1 cellular context compared by ENCODE assay signal in the genomic region with DNA sequence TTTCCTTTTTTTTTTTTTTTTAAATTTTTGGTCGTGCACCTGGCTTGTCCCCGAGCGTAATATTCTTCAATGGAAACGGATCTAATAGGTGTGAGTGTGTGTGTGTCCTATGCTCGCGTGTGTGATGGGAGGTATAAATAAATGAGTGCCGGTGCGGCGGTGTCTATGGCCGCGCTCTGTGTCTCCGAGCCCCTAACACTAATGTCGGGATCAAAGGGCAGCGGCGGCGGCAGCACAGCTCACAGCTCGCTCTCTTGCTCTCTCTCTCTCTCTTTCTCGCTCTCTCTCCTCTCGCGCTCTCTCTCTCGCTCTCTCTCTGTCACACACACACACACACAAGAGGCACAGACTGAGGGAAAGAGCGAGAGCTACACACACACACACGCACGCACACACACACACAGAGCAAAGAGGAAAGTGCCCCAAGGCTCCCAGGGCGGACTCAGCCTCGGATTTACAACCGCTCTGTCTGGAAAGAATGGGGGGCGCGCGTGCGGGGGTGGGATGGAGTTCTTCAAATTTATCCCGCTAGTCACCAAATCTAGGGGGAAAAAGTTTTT.
TF ChIP-seq lines count a peak whose summit lies in the region.

A gene with protein sequence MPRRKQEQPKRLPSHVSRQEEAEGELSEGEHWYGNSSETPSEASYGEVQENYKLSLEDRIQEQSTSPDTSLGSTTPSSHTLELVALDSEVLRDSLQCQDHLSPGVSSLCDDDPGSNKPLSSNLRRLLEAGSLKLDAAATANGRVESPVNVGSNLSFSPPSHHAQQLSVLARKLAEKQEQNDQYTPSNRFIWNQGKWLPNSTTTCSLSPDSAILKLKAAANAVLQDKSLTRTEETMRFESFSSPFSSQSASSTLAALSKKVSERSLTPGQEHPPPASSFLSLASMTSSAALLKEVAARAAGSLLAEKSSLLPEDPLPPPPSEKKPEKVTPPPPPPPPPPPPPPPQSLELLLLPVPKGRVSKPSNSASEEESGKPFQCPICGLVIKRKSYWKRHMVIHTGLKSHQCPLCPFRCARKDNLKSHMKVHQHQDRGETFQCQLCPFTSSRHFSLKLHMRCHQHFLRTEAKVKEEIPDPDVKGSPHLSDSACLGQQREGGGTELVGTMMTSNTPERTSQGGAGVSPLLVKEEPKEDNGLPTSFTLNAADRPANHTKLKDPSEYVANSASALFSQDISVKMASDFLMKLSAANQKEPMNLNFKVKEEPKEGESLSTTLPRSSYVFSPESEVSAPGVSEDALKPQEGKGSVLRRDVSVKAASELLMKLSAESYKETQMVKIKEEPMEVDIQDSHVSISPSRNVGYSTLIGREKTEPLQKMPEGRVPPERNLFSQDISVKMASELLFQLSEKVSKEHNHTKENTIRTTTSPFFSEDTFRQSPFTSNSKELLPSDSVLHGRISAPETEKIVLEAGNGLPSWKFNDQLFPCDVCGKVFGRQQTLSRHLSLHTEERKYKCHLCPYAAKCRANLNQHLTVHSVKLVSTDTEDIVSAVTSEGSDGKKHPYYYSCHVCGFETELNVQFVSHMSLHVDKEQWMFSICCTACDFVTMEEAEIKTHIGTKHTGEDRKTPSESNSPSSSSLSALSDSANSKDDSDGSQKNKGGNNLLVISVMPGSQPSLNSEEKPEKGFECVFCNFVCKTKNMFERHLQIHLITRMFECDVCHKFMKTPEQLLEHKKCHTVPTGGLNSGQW (minus strand): TSS at position 206 of the 560 bp plus-strand sequence. CDS start 416 bp downstream, outside the sequence.

TF ChIP-seq in HepG2, 621 proteins besides CTCF, POLR2A, EP300 and RAD21 (continued from another document and continues in another):
- TF ChIP-seq, protein P1, sequence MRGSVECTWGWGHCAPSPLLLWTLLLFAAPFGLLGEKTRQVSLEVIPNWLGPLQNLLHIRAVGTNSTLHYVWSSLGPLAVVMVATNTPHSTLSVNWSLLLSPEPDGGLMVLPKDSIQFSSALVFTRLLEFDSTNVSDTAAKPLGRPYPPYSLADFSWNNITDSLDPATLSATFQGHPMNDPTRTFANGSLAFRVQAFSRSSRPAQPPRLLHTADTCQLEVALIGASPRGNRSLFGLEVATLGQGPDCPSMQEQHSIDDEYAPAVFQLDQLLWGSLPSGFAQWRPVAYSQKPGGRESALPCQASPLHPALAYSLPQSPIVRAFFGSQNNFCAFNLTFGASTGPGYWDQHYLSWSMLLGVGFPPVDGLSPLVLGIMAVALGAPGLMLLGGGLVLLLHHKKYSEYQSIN (CRISPR knock-in tag; IDR thresholded peaks at IDR 0.05; ENCODE audit: borderline replicate concordance): no peak
- TF ChIP-seq ZNF883 (CRISPR knock-in tag; IDR thresholded peaks at IDR 0.05; ENCODE audit: not compliant biosample characterization) (no peak), MAFG (CRISPR knock-in tag; IDR thresholded peaks at IDR 0.05) (no peak), SMAD9 (CRISPR knock-in tag; IDR thresholded peaks at IDR 0.05) (no peak), JUND (CRISPR knock-in tag; IDR thresholded peaks at IDR 0.05) (no peak), MTA3 (CRISPR knock-in tag; IDR thresholded peaks at IDR 0.05) (no peak), ZBTB7B (CRISPR knock-in tag; IDR thresholded peaks at IDR 0.05) (peak; percentile 94), PITX1 (CRISPR knock-in tag; IDR thresholded peaks at IDR 0.05) (peak; percentile 81; the same call in 1 of the 2 replicates), SP1 (IDR thresholded peaks at IDR 0.05) (no peak), SP1 (CRISPR knock-in tag; IDR thresholded peaks at IDR 0.05) (no peak), MED13 (CRISPR knock-in tag; IDR thresholded peaks at IDR 0.05) (peak; percentile 9; the same call in 1 of the 2 replicates), FOSL1 (CRISPR knock-in tag; IDR thresholded peaks at IDR 0.05; ENCODE audit: borderline replicate concordance) (no peak), SMARCC2 (IDR thresholded peaks at IDR 0.05) (no peak), GZF1 (CRISPR knock-in tag; IDR thresholded peaks at IDR 0.05) (no peak), GATAD2A (CRISPR knock-in tag; IDR thresholded peaks at IDR 0.05) (peak; percentile 68), ZNF629 (CRISPR knock-in tag; conservative IDR thresholded peaks at IDR 0.05) (no peak), RARG (CRISPR knock-in tag; IDR thresholded peaks at IDR 0.05; ENCODE audit: low read depth) (no peak), KAT7 (CRISPR knock-in tag; IDR thresholded peaks at IDR 0.05; ENCODE audit: borderline replicate concordance) (peak; percentile 46; the same call in 1 of the 2 replicates), BORCS8-MEF2B (CRISPR knock-in tag; IDR thresholded peaks at IDR 0.05) (0 out of 2 replicates have a peak, but pooled peaks have one; percentile 48), NBN (conservative IDR thresholded peaks at IDR 0.05) (no peak), NFRKB (IDR thresholded peaks at IDR 0.05) (no peak), CHD2 (IDR thresholded peaks at IDR 0.05; ENCODE audit: low read depth, low read length) (peak; percentile 79), ZNF558 (CRISPR knock-in tag; IDR thresholded peaks at IDR 0.05; ENCODE audit: borderline replicate concordance) (no peak), SIX1 (CRISPR knock-in tag; IDR thresholded peaks at IDR 0.05; ENCODE audit: borderline replicate concordance) (no peak), ZNF619 (CRISPR knock-in tag; IDR thresholded peaks at IDR 0.05) (0 out of 2 replicates have a peak, but pooled peaks have one; percentile 53), ZNF33A (CRISPR knock-in tag; IDR thresholded peaks at IDR 0.05; ENCODE audit: borderline replicate concordance) (no peak), NFYC (CRISPR knock-in tag; IDR thresholded peaks at IDR 0.05) (no peak), DNMT1 (CRISPR knock-in tag; IDR thresholded peaks at IDR 0.05) (no peak), ATF7-NPFF (CRISPR knock-in tag; IDR thresholded peaks at IDR 0.05; ENCODE audit: low read depth) (peak; percentile 61; the same call in 1 of the 2 replicates), ZFP90 (CRISPR knock-in tag; IDR thresholded peaks at IDR 0.05; ENCODE audit: borderline replicate concordance) (peak; percentile 51; the same call in 1 of the 2 replicates), RFX3 (CRISPR knock-in tag; IDR thresholded peaks at IDR 0.05) (no peak), ZFP36 (IDR thresholded peaks at IDR 0.05; ENCODE audit: borderline replicate concordance, low read depth, low read length, partially characterized antibody) (no peak), ZNF670 (CRISPR knock-in tag; IDR thresholded peaks at IDR 0.05; ENCODE audit: borderline replicate concordance) (no peak), ZNF850 (CRISPR knock-in tag; conservative IDR thresholded peaks at IDR 0.05) (no peak), ZNF550 (CRISPR knock-in tag; IDR thresholded peaks at IDR 0.05; ENCODE audit: borderline replicate concordance) (0 out of 2 replicates have a peak, but pooled peaks have one; percentile 71), HES4 (CRISPR knock-in tag; IDR thresholded peaks at IDR 0.05; ENCODE audit: borderline replicate concordance) (no peak), ZNF446 (CRISPR knock-in tag; IDR thresholded peaks at IDR 0.05) (no peak)
- TF ChIP-seq, protein P2, sequence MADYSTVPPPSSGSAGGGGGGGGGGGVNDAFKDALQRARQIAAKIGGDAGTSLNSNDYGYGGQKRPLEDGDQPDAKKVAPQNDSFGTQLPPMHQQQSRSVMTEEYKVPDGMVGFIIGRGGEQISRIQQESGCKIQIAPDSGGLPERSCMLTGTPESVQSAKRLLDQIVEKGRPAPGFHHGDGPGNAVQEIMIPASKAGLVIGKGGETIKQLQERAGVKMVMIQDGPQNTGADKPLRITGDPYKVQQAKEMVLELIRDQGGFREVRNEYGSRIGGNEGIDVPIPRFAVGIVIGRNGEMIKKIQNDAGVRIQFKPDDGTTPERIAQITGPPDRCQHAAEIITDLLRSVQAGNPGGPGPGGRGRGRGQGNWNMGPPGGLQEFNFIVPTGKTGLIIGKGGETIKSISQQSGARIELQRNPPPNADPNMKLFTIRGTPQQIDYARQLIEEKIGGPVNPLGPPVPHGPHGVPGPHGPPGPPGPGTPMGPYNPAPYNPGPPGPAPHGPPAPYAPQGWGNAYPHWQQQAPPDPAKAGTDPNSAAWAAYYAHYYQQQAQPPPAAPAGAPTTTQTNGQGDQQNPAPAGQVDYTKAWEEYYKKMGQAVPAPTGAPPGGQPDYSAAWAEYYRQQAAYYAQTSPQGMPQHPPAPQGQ (CRISPR knock-in tag; IDR thresholded peaks at IDR 0.05; ENCODE audit: borderline replicate concordance): no peak
- TF ChIP-seq, protein P3, sequence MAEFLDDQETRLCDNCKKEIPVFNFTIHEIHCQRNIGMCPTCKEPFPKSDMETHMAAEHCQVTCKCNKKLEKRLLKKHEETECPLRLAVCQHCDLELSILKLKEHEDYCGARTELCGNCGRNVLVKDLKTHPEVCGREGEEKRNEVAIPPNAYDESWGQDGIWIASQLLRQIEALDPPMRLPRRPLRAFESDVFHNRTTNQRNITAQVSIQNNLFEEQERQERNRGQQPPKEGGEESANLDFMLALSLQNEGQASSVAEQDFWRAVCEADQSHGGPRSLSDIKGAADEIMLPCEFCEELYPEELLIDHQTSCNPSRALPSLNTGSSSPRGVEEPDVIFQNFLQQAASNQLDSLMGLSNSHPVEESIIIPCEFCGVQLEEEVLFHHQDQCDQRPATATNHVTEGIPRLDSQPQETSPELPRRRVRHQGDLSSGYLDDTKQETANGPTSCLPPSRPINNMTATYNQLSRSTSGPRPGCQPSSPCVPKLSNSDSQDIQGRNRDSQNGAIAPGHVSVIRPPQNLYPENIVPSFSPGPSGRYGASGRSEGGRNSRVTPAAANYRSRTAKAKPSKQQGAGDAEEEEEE (CRISPR knock-in tag; IDR thresholded peaks at IDR 0.05; ENCODE audit: borderline replicate concordance): no peak
- TF ChIP-seq, protein P4, sequence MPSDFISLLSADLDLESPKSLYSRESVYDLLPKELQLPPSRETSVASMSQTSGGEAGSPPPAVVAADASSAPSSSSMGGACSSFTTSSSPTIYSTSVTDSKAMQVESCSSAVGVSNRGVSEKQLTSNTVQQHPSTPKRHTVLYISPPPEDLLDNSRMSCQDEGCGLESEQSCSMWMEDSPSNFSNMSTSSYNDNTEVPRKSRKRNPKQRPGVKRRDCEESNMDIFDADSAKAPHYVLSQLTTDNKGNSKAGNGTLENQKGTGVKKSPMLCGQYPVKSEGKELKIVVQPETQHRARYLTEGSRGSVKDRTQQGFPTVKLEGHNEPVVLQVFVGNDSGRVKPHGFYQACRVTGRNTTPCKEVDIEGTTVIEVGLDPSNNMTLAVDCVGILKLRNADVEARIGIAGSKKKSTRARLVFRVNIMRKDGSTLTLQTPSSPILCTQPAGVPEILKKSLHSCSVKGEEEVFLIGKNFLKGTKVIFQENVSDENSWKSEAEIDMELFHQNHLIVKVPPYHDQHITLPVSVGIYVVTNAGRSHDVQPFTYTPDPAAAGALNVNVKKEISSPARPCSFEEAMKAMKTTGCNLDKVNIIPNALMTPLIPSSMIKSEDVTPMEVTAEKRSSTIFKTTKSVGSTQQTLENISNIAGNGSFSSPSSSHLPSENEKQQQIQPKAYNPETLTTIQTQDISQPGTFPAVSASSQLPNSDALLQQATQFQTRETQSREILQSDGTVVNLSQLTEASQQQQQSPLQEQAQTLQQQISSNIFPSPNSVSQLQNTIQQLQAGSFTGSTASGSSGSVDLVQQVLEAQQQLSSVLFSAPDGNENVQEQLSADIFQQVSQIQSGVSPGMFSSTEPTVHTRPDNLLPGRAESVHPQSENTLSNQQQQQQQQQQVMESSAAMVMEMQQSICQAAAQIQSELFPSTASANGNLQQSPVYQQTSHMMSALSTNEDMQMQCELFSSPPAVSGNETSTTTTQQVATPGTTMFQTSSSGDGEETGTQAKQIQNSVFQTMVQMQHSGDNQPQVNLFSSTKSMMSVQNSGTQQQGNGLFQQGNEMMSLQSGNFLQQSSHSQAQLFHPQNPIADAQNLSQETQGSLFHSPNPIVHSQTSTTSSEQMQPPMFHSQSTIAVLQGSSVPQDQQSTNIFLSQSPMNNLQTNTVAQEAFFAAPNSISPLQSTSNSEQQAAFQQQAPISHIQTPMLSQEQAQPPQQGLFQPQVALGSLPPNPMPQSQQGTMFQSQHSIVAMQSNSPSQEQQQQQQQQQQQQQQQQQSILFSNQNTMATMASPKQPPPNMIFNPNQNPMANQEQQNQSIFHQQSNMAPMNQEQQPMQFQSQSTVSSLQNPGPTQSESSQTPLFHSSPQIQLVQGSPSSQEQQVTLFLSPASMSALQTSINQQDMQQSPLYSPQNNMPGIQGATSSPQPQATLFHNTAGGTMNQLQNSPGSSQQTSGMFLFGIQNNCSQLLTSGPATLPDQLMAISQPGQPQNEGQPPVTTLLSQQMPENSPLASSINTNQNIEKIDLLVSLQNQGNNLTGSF (CRISPR knock-in tag; IDR thresholded peaks at IDR 0.05): no peak
- TF ChIP-seq, protein P5, sequence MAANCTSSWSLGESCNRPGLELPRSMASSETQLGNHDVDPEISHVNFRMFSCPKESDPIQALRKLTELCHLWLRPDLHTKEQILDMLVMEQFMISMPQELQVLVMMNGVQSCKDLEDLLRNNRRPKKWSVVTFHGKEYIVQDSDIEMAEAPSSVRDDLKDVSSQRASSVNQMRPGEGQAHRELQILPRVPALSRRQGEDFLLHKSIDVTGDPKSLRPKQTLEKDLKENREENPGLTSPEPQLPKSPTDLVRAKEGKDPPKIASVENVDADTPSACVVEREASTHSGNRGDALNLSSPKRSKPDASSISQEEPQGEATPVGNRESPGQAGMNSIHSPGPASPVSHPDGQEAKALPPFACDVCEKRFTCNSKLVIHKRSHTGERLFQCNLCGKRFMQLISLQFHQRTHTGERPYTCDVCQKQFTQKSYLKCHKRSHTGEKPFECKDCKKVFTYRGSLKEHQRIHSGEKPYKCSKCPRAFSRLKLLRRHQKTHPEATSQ (CRISPR knock-in tag; IDR thresholded peaks at IDR 0.05; ENCODE audit: borderline replicate concordance): no peak
- TF ChIP-seq, protein P6, sequence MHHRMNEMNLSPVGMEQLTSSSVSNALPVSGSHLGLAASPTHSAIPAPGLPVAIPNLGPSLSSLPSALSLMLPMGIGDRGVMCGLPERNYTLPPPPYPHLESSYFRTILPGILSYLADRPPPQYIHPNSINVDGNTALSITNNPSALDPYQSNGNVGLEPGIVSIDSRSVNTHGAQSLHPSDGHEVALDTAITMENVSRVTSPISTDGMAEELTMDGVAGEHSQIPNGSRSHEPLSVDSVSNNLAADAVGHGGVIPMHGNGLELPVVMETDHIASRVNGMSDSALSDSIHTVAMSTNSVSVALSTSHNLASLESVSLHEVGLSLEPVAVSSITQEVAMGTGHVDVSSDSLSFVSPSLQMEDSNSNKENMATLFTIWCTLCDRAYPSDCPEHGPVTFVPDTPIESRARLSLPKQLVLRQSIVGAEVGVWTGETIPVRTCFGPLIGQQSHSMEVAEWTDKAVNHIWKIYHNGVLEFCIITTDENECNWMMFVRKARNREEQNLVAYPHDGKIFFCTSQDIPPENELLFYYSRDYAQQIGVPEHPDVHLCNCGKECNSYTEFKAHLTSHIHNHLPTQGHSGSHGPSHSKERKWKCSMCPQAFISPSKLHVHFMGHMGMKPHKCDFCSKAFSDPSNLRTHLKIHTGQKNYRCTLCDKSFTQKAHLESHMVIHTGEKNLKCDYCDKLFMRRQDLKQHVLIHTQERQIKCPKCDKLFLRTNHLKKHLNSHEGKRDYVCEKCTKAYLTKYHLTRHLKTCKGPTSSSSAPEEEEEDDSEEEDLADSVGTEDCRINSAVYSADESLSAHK (CRISPR knock-in tag; IDR thresholded peaks at IDR 0.05; ENCODE audit: borderline replicate concordance): no peak
- TF ChIP-seq, protein P7, sequence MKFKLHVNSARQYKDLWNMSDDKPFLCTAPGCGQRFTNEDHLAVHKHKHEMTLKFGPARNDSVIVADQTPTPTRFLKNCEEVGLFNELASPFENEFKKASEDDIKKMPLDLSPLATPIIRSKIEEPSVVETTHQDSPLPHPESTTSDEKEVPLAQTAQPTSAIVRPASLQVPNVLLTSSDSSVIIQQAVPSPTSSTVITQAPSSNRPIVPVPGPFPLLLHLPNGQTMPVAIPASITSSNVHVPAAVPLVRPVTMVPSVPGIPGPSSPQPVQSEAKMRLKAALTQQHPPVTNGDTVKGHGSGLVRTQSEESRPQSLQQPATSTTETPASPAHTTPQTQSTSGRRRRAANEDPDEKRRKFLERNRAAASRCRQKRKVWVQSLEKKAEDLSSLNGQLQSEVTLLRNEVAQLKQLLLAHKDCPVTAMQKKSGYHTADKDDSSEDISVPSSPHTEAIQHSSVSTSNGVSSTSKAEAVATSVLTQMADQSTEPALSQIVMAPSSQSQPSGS (CRISPR knock-in tag; IDR thresholded peaks at IDR 0.05): no peak
